In genomic region chr10:120221873-120222485, GRCh38 we compare ENCODE assay signal across 1 cellular context.
TF ChIP-seq lines count a peak whose summit lies in the region.

No MANE protein-coding gene starts in this region.

TF ChIP-seq in HCT116, 20 proteins besides CTCF, POLR2A, EP300 and RAD21 (continued from another document):
- no peak for TF ChIP-seq ATF3 (IDR thresholded peaks at IDR 0.05)
- TF ChIP-seq SIN3A (IDR thresholded peaks at IDR 0.05; ENCODE audit: low read depth), result no peak
